ENCODE assay signal across 1 cellular context in the genomic region with DNA sequence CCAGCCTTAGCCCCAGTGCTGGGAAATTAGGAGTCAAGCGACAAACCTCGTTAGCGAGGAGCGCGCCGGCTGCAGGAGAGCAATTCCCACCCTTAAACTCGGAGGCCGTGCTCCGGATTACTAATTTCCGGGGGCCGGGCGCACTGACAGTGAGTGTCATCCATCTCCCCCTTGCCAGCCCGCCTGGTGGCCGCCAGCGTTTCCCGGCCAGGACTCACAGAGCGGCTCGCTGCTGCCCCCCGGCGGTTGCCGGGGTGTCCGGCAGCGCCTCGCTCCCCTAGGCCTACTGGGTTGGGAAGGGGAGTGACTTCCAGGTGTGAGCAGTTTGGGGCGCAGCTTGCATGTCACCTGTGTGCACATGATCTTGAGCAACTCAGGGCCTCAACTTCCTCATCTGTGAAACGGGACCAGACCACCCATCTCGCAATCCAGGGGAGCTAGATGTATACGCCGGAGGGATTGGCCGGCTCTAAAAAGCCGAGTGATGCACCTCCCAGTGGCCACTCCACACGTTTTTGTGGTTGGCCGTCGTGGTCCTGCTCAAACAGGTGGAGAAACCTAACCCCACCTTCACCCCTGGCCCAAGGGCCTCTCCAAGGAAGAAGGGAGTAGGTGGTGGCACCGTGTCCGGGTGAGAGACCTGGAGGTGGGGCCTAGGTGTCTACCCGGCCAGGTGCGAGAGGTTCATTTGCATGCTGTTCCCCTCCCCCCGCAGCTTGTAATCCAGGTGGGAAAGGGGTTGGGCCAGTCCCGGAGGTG.
TF ChIP-seq lines count a peak whose summit lies in the region.

No MANE protein-coding gene starts in this region.

TF ChIP-seq in K562, 482 proteins besides CTCF, POLR2A, EP300 and RAD21 (continued from another document and continues in another):
- TF ChIP-seq, protein P1, sequence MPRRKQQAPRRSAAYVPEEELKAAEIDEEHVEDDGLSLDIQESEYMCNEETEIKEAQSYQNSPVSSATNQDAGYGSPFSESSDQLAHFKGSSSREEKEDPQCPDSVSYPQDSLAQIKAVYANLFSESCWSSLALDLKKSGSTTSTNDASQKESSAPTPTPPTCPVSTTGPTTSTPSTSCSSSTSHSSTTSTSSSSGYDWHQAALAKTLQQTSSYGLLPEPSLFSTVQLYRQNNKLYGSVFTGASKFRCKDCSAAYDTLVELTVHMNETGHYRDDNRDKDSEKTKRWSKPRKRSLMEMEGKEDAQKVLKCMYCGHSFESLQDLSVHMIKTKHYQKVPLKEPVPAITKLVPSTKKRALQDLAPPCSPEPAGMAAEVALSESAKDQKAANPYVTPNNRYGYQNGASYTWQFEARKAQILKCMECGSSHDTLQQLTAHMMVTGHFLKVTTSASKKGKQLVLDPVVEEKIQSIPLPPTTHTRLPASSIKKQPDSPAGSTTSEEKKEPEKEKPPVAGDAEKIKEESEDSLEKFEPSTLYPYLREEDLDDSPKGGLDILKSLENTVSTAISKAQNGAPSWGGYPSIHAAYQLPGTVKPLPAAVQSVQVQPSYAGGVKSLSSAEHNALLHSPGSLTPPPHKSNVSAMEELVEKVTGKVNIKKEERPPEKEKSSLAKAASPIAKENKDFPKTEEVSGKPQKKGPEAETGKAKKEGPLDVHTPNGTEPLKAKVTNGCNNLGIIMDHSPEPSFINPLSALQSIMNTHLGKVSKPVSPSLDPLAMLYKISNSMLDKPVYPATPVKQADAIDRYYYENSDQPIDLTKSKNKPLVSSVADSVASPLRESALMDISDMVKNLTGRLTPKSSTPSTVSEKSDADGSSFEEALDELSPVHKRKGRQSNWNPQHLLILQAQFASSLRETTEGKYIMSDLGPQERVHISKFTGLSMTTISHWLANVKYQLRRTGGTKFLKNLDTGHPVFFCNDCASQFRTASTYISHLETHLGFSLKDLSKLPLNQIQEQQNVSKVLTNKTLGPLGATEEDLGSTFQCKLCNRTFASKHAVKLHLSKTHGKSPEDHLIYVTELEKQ (CRISPR knock-in tag; IDR thresholded peaks at IDR 0.05): no peak
- TF ChIP-seq, protein P2, sequence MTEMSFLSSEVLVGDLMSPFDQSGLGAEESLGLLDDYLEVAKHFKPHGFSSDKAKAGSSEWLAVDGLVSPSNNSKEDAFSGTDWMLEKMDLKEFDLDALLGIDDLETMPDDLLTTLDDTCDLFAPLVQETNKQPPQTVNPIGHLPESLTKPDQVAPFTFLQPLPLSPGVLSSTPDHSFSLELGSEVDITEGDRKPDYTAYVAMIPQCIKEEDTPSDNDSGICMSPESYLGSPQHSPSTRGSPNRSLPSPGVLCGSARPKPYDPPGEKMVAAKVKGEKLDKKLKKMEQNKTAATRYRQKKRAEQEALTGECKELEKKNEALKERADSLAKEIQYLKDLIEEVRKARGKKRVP (CRISPR knock-in tag; IDR thresholded peaks at IDR 0.05): no peak
- TF ChIP-seq, protein P3, sequence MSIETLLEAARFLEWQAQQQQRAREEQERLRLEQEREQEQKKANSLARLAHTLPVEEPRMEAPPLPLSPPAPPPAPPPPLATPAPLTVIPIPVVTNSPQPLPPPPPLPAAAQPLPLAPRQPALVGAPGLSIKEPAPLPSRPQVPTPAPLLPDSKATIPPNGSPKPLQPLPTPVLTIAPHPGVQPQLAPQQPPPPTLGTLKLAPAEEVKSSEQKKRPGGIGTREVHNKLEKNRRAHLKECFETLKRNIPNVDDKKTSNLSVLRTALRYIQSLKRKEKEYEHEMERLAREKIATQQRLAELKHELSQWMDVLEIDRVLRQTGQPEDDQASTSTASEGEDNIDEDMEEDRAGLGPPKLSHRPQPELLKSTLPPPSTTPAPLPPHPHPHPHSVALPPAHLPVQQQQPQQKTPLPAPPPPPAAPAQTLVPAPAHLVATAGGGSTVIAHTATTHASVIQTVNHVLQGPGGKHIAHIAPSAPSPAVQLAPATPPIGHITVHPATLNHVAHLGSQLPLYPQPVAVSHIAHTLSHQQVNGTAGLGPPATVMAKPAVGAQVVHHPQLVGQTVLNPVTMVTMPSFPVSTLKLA (conservative IDR thresholded peaks at IDR 0.05): peak; percentile 78 to 86
- TF ChIP-seq ZNF232 (CRISPR knock-in tag; IDR thresholded peaks at IDR 0.05): no peak
- TF ChIP-seq BDP1 (IDR thresholded peaks at IDR 0.05; ENCODE audit: insufficient read depth, insufficient read length): no peak
- TF ChIP-seq, protein P4, sequence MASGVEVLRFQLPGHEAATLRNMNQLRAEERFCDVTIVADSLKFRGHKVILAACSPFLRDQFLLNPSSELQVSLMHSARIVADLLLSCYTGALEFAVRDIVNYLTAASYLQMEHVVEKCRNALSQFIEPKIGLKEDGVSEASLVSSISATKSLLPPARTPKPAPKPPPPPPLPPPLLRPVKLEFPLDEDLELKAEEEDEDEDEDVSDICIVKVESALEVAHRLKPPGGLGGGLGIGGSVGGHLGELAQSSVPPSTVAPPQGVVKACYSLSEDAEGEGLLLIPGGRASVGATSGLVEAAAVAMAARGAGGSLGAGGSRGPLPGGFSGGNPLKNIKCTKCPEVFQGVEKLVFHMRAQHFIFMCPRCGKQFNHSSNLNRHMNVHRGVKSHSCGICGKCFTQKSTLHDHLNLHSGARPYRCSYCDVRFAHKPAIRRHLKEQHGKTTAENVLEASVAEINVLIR (CRISPR knock-in tag; IDR thresholded peaks at IDR 0.05): no peak
- no peak for TF ChIP-seq HEY1 (CRISPR knock-in tag; IDR thresholded peaks at IDR 0.05; ENCODE audit: borderline replicate concordance)
- TF ChIP-seq, protein P5, sequence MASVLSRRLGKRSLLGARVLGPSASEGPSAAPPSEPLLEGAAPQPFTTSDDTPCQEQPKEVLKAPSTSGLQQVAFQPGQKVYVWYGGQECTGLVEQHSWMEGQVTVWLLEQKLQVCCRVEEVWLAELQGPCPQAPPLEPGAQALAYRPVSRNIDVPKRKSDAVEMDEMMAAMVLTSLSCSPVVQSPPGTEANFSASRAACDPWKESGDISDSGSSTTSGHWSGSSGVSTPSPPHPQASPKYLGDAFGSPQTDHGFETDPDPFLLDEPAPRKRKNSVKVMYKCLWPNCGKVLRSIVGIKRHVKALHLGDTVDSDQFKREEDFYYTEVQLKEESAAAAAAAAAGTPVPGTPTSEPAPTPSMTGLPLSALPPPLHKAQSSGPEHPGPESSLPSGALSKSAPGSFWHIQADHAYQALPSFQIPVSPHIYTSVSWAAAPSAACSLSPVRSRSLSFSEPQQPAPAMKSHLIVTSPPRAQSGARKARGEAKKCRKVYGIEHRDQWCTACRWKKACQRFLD (CRISPR knock-in tag; IDR thresholded peaks at IDR 0.05): peak; percentile 74; the same call in 1 of the 2 replicates
- TF ChIP-seq, protein P6, sequence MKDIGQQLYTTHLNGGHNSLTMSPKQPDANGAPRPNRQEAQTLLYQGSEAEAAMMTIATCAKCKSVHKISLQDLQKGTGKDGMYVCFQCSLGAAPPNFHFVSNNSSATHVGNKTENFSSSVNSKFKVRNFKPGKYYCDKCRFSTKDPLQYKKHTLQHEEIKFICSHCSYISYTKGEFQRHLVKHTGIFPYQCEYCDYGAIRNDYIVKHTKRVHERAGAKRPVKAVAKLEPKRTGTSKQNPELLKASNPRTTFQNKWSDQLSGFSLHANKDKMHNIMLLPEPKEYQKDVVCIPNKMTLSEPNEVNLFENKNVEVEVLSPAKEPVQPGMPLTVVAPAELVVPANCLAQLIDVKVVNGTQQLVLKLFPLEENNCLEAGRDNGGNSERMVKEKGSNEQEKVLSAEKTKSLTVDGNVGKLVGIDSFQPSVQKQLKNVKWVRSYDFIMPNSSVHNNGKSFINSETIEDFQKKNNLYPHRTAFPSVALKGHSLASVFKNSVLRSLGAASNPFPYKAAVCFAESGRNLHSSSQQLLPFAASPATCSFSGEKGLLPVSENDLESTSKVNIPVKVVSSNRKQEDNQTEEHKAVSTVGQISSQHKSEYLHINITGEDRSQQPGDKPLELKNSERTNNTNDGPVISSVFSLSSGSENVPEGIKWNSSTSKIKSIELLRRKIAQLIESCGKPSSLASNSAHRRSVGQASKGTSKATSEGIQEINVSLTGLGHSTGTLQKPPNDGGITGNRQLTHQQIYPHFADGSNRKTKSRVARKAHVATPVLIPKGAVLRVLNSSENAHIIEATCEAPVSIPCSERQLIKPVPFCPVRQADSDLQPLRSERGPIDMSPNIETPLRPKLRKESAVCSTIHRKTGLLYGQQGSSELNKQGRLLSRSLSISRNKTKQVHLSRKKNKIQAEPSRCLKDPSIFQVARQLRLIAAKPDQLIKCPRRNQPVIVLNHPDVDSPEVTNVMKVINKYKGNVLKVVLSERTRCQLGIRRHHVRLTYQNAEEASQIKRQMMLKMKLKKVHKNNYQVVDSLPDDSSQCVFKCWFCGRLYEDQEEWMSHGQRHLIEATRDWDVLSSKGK (CRISPR knock-in tag; IDR thresholded peaks at IDR 0.05): no peak
- no peak for TF ChIP-seq RFX5 (IDR thresholded peaks at IDR 0.05; ENCODE audit: low read depth, low read length)
- peak; percentile 90 for TF ChIP-seq RBM22 (IDR thresholded peaks at IDR 0.05; ENCODE audit: low read depth, low read length, poor library complexity, severe bottlenecking)
- TF ChIP-seq MEIS2 (IDR thresholded peaks at IDR 0.05; ENCODE audit: partially characterized antibody): peak; percentile 96
- TF ChIP-seq KDM2B (CRISPR knock-in tag; IDR thresholded peaks at IDR 0.05): no peak
- TF ChIP-seq, protein P7, sequence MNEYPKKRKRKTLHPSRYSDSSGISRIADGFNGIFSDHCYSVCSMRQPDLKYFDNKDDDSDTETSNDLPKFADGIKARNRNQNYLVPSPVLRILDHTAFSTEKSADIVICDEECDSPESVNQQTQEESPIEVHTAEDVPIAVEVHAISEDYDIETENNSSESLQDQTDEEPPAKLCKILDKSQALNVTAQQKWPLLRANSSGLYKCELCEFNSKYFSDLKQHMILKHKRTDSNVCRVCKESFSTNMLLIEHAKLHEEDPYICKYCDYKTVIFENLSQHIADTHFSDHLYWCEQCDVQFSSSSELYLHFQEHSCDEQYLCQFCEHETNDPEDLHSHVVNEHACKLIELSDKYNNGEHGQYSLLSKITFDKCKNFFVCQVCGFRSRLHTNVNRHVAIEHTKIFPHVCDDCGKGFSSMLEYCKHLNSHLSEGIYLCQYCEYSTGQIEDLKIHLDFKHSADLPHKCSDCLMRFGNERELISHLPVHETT (CRISPR knock-in tag; conservative IDR thresholded peaks at IDR 0.05 in 1 of 2, IDR thresholded peaks at IDR 0.05 in 1 of 2): peak in 1 of 2 experiments; percentile 57; a peak in 1 of 4 replicates
- TF ChIP-seq, protein P8, sequence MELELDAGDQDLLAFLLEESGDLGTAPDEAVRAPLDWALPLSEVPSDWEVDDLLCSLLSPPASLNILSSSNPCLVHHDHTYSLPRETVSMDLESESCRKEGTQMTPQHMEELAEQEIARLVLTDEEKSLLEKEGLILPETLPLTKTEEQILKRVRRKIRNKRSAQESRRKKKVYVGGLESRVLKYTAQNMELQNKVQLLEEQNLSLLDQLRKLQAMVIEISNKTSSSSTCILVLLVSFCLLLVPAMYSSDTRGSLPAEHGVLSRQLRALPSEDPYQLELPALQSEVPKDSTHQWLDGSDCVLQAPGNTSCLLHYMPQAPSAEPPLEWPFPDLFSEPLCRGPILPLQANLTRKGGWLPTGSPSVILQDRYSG (tag; conservative IDR thresholded peaks at IDR 0.05; ENCODE audit: low read depth): no peak
- no peak for TF ChIP-seq SLC30A9 (CRISPR knock-in tag; IDR thresholded peaks at IDR 0.05)
- peak; percentile 93 for TF ChIP-seq RB1 (IDR thresholded peaks at IDR 0.05; ENCODE audit: low read depth)
- TF ChIP-seq ZNF224 (CRISPR knock-in tag; IDR thresholded peaks at IDR 0.05): no peak
- no peak for TF ChIP-seq BMI1 (IDR thresholded peaks at IDR 0.05; ENCODE audit: low read length)
- no peak for TF ChIP-seq PURB (CRISPR knock-in tag; IDR thresholded peaks at IDR 0.05; ENCODE audit: low read depth)
- TF ChIP-seq MYNN (IDR thresholded peaks at IDR 0.05): peak; percentile 81
- TF ChIP-seq MYNN (CRISPR knock-in tag; IDR thresholded peaks at IDR 0.05): no peak
- TF ChIP-seq, protein P9, sequence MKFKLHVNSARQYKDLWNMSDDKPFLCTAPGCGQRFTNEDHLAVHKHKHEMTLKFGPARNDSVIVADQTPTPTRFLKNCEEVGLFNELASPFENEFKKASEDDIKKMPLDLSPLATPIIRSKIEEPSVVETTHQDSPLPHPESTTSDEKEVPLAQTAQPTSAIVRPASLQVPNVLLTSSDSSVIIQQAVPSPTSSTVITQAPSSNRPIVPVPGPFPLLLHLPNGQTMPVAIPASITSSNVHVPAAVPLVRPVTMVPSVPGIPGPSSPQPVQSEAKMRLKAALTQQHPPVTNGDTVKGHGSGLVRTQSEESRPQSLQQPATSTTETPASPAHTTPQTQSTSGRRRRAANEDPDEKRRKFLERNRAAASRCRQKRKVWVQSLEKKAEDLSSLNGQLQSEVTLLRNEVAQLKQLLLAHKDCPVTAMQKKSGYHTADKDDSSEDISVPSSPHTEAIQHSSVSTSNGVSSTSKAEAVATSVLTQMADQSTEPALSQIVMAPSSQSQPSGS (CRISPR knock-in tag; IDR thresholded peaks at IDR 0.05): no peak
- TF ChIP-seq, protein P10, sequence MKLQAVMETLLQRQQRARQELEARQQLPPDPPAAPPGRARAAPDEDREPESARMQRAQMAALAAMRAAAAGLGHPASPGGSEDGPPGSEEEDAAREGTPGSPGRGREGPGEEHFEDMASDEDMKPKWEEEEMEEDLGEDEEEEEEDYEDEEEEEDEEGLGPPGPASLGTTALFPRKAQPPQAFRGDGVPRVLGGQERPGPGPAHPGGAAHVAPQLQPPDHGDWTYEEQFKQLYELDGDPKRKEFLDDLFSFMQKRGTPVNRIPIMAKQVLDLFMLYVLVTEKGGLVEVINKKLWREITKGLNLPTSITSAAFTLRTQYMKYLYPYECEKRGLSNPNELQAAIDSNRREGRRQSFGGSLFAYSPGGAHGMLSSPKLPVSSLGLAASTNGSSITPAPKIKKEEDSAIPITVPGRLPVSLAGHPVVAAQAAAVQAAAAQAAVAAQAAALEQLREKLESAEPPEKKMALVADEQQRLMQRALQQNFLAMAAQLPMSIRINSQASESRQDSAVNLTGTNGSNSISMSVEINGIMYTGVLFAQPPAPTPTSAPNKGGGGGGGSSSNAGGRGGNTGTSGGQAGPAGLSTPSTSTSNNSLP (IDR thresholded peaks at IDR 0.05; ENCODE audit: borderline replicate concordance, low read depth, low read length): peak; percentile 51; the same call in 1 of the 2 replicates
- no peak for TF ChIP-seq ZNF507 (tag; conservative IDR thresholded peaks at IDR 0.05)
- no peak for TF ChIP-seq NCOA4 (IDR thresholded peaks at IDR 0.05; ENCODE audit: partially characterized antibody)
- TF ChIP-seq, protein P11, sequence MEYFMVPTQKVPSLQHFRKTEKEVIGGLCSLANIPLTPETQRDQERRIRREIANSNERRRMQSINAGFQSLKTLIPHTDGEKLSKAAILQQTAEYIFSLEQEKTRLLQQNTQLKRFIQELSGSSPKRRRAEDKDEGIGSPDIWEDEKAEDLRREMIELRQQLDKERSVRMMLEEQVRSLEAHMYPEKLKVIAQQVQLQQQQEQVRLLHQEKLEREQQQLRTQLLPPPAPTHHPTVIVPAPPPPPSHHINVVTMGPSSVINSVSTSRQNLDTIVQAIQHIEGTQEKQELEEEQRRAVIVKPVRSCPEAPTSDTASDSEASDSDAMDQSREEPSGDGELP (CRISPR knock-in tag; IDR thresholded peaks at IDR 0.05; ENCODE audit: borderline replicate concordance): peak; percentile 91
- TF ChIP-seq STAT5B (CRISPR knock-in tag; IDR thresholded peaks at IDR 0.05): no peak
- TF ChIP-seq CXXC5 (CRISPR knock-in tag; IDR thresholded peaks at IDR 0.05): peak; percentile 84
- no peak for TF ChIP-seq HNRNPUL1 (IDR thresholded peaks at IDR 0.05; ENCODE audit: low read length)
- TF ChIP-seq ZNF24 (IDR thresholded peaks at IDR 0.05): peak; percentile 46; the same call in 1 of the 2 replicates
- 0 out of 2 replicates have a peak, but pooled peaks have one; percentile 26 for TF ChIP-seq CHD2 (IDR thresholded peaks at IDR 0.05; ENCODE audit: low read depth, low read length)
- TF ChIP-seq U2AF2 (optimal IDR thresholded peaks at IDR 0.05; ENCODE audit: low read depth, low read length): no peak
- TF ChIP-seq, protein P12, sequence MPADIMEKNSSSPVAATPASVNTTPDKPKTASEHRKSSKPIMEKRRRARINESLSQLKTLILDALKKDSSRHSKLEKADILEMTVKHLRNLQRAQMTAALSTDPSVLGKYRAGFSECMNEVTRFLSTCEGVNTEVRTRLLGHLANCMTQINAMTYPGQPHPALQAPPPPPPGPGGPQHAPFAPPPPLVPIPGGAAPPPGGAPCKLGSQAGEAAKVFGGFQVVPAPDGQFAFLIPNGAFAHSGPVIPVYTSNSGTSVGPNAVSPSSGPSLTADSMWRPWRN (IDR thresholded peaks at IDR 0.05; ENCODE audit: low read depth): no peak
- TF ChIP-seq SMARCC2 (IDR thresholded peaks at IDR 0.05; ENCODE audit: low read depth): no peak
